17 cellular contexts compared by ENCODE assay signal in genomic region chr1:247324913-247325312, GRCh38. TPM values are rescaled to one million over a fixed set of nuclear protein-coding genes. Genes with fewer than 3 reads are reported as not detected.
A peak's percentile ranks its signal among the peaks of the same experiment; 100 is the strongest.
DNase-seq lines count a peak whose midpoint lies in the region; ATAC-seq and TF ChIP-seq lines count a peak whose summit lies in the region.
"Had no signal": no experiment of that assay in that cellular context is flagged by ENCODE, and none has a peak within 500 bp of the region (broad histone marks: within the 10 kb centered on the region; RNA-seq: fewer than 3 reads in every experiment).

No MANE protein-coding gene starts in this region.

- H3K27ac Mint-ChIP-seq in glutamatergic neuron (ENCODE audit: unreplicated experiment) = peak overlapping the region; percentile 56

- H3K4me3 Mint-ChIP-seq in glutamatergic neuron (ENCODE audit: unreplicated experiment) = no peak overlapping the region

- H3K36me3 ChIP-seq in thymus (ENCODE audit: control insufficient read depth, insufficient read depth) (peaks cover 34% of the 10 kb centered on the region), HAP-1 (replicated peaks) (peaks cover 76% of the 10 kb centered on the region)

- peaks cover 64% of the 10 kb centered on the region for H3K4me1 ChIP-seq in thymus (ENCODE audit: control insufficient read depth, insufficient read depth, low read length)
- H3K4me1 ChIP-seq in HAP-1 = no peaks in the 10 kb centered on the region
- H3K4me1 ChIP-seq: A549, SJSA1 had no signal

- POLR2A ChIA-PET in RWPE1 (lab: Yijun Ruan, JAX; ENCODE audit: low non-redundant PET) = interaction anchor here (0.7 kb wide), 1 partner anchor 27 kb away, joined by 3 read pairs; no protein-coding TSS in a partner anchor

- H3K4me3 ChIP-seq in thymus (ENCODE audit: low read length) (no peak overlapping the region), HAP-1 (no peak overlapping the region)
- H3K4me3 ChIP-seq: A549, SJSA1 had no signal

- ATAC-seq in left ventricle myocardium superior (peak; percentile 12), Right ventricle myocardium superior (ENCODE audit: poor library complexity) (no peak)
- ATAC-seq: A549 had no signal

- peaks cover 11% of the 10 kb centered on the region for H3K9me3 Mint-ChIP-seq in glutamatergic neuron (ENCODE audit: unreplicated experiment)

- no peaks in the 10 kb centered on the region for H3K36me3 Mint-ChIP-seq in glutamatergic neuron (ENCODE audit: unreplicated experiment)

- H3K9me3 ChIP-seq in thymus (ENCODE audit: control insufficient read depth) (no peaks in the 10 kb centered on the region), HAP-1 (no peaks in the 10 kb centered on the region)
- H3K9me3 ChIP-seq: A549, SJSA1 had no signal

- peaks cover 6% of the 10 kb centered on the region for H3K4me1 Mint-ChIP-seq in glutamatergic neuron (ENCODE audit: low read depth, unreplicated experiment)

- DNase-seq in left ventricle myocardium superior (no peak), Right ventricle myocardium superior (no peak), NCI-H69 (lab: John Stamatoyannopoulos, UW) (peak; percentile 16), glutamatergic neuron (no peak), HK-2 (ENCODE audit: unreplicated experiment) (no peak), RWPE1 (ENCODE audit: low spot score) (no peak), HAP-1 (ENCODE audit: low spot score in 2 of 2) (no peak)
- DNase-seq: Calu3, DMS79, NCI-H1436, NCI-H2081 treated with DMSO at 0.1 percent for 48 hours, NCI-H510A treated with DMSO at 0.1 percent for 48 hours, SW 1271 had no signal

- H3K27me3 ChIP-seq in thymus (ENCODE audit: control insufficient read depth, insufficient read depth) (no peaks in the 10 kb centered on the region), HAP-1 (ENCODE audit: low read depth) (no peaks in the 10 kb centered on the region)
- H3K27me3 ChIP-seq: SJSA1 had no signal

- H3K27me3 Mint-ChIP-seq in glutamatergic neuron (ENCODE audit: unreplicated experiment) = peaks cover 8% of the 10 kb centered on the region

- in situ Hi-C loops in HAP-1 (cut with MboI; ENCODE audit: low sequenced_read_pairs) = no loop called here

- intact Hi-C loops in left ventricle myocardium superior (cut with micrococcal nuclease) = no loop called here
- intact Hi-C loops in Right ventricle myocardium superior (cut with DNase I) = no loop called here

- TF ChIP-seq CTCF in glutamatergic neuron (IDR thresholded peaks at IDR 0.05; ENCODE audit: partially characterized antibody, unreplicated experiment) (no peak), RWPE1 (conservative IDR thresholded peaks at IDR 0.05; ENCODE audit: low read depth) (no peak)

- 66% methylated on average over 2 of the region's 2 CpGs for WGBS in thymus

- CTCF ChIA-PET in RWPE1 (lab: Yijun Ruan, JAX) = interaction anchor here (0.6 to 1.0 kb wide), 2 partner anchors 8 to 51 kb away, joined by 3 to 5 read pairs; no protein-coding TSS in a partner anchor

- H3K27ac ChIP-seq in thymus (ENCODE audit: low read depth) (peak overlapping the region; percentile 71), RWPE1 (no peak overlapping the region)
- H3K27ac ChIP-seq: A549, KMS-11, SJSA1 had no signal

RNA-seq across cellular contexts. Expression of gene ZNF496, which starts 6.8 kb away (rescaled TPM):
- 15.0 TPM for total RNA-seq in left ventricle myocardium superior
- total RNA-seq in Right ventricle myocardium superior = 12.2 TPM
- total RNA-seq in glutamatergic neuron (ENCODE audit: unreplicated experiment) = 60.5 TPM
- 40.0 TPM for polyA plus RNA-seq in thymus
